In the genomic region with DNA sequence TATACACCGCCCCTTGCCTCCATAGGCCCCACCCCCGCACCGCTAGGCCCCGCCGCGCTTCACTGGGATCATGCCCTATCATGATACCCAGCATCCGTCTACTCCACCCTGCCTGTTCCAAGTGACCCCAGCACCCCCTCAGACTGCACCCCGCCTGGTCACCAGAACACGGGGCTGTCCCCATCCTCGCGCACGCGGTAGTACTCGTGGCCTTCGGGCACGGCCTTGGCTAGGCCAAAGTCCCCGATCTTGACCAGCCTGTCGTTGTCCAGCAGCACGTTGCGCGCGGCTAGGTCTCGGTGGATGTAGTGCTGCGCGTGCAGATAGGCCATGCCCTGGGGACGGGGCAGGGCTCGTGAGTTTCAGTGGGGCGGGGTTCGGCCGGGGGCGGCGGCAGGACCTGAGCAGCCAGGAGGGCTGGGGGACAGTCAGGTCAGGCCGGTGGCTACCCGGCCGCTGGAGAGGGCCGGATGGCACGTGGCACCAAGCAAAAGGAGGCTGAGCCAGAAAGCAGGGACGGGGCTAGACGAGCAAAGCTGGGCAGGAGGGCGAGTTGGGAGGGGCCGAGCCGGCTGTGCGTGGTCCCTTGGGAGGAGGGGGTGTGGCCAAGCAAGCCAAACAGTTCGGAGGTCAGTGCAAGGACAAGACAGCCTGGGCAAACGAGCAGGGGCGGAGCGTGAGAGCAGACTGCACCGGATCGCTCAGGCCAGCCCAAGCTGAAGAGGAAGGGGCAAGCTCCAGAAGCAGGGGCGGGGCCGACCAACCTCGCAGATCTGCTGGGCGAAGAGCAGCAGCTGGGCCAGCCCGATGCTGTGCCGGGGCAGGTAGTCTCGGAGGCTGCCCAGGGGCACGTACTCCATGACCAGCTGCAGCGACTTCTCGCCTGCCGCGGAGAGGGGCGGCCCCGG, we compare ENCODE assay signal across 1 cellular context.
TF ChIP-seq lines count a peak whose summit lies in the region.

No MANE protein-coding gene starts in this region.

TF ChIP-seq in GM12878, 131 proteins besides CTCF, POLR2A, EP300 and RAD21:
- TF ChIP-seq MYC (IDR thresholded peaks at IDR 0.05; ENCODE audit: insufficient read depth, insufficient read length, insufficient replicate concordance, low read length, severe bottlenecking) (no peak), SRF (IDR thresholded peaks at IDR 0.05; ENCODE audit: low read depth in 2 of 2, low read length in 2 of 2) (0 out of 4 replicates have a peak, but pooled peaks of 1 of the 2 experiments have one; percentile 4)
- TF ChIP-seq, protein P1, sequence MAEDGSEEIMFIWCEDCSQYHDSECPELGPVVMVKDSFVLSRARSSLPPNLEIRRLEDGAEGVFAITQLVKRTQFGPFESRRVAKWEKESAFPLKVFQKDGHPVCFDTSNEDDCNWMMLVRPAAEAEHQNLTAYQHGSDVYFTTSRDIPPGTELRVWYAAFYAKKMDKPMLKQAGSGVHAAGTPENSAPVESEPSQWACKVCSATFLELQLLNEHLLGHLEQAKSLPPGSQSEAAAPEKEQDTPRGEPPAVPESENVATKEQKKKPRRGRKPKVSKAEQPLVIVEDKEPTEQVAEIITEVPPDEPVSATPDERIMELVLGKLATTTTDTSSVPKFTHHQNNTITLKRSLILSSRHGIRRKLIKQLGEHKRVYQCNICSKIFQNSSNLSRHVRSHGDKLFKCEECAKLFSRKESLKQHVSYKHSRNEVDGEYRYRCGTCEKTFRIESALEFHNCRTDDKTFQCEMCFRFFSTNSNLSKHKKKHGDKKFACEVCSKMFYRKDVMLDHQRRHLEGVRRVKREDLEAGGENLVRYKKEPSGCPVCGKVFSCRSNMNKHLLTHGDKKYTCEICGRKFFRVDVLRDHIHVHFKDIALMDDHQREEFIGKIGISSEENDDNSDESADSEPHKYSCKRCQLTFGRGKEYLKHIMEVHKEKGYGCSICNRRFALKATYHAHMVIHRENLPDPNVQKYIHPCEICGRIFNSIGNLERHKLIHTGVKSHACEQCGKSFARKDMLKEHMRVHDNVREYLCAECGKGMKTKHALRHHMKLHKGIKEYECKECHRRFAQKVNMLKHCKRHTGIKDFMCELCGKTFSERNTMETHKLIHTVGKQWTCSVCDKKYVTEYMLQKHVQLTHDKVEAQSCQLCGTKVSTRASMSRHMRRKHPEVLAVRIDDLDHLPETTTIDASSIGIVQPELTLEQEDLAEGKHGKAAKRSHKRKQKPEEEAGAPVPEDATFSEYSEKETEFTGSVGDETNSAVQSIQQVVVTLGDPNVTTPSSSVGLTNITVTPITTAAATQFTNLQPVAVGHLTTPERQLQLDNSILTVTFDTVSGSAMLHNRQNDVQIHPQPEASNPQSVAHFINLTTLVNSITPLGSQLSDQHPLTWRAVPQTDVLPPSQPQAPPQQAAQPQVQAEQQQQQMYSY (CRISPR knock-in tag; IDR thresholded peaks at IDR 0.05), result no peak
